In genomic region chr6:26476893-26477292, GRCh38 we compare ENCODE assay signal across 17 cellular contexts. TPM values are rescaled to one million over a fixed set of nuclear protein-coding genes. Genes with fewer than 3 reads are reported as not detected.
DNase-seq lines count a peak whose midpoint lies in the region; ATAC-seq and TF ChIP-seq lines count a peak whose summit lies in the region.
"Had no signal": no experiment of that assay in that cellular context is flagged by ENCODE, and none has a peak within 500 bp of the region (broad histone marks: within the 10 kb centered on the region; RNA-seq: fewer than 3 reads in every experiment).

No MANE protein-coding gene starts in this region.

- H3K23ac ChIP-seq in mesendoderm (ENCODE audit: low read length), result no peak overlapping the region

- peaks cover 0 to 8% of the 10 kb centered on the region in 2 donors for H3K36me3 Mint-ChIP-seq in CD4-positive, alpha-beta memory T cell
- peaks cover 5% of the 10 kb centered on the region for H3K36me3 Mint-ChIP-seq in activated T-helper 17 cell treated with anti-CD3 and anti-CD28 coated beads, Interleukin-2, amount 50 U/mL, for 72 hours (ENCODE audit: low read depth)
- no peaks in the 10 kb centered on the region for H3K36me3 Mint-ChIP-seq in natural killer cell
- H3K36me3 Mint-ChIP-seq in nephron progenitor cell (ENCODE audit: low read depth), result peaks cover 18% of the 10 kb centered on the region

- DNase-seq in CD4-positive, alpha-beta memory T cell, result no peak
- DNase-seq in KBM-7, result peak; percentile 63
- DNase-seq in natural killer cell, result no peak
- DNase-seq in GM10248 (ENCODE audit: extremely low spot score), result no peak
- no peak for DNase-seq in nephron progenitor cell
- no peak for DNase-seq in mesendoderm
- DNase-seq: heart right ventricle, NCI-H1105, NCI-H526, psoas muscle had no signal

- H2AK5ac ChIP-seq in mesendoderm (ENCODE audit: low read length), result no peak overlapping the region

- peaks cover 0 to 3% (median 0%) of the 10 kb centered on the region in 8 donors for H3K9me3 Mint-ChIP-seq in CD4-positive, alpha-beta memory T cell
- H3K9me3 Mint-ChIP-seq in activated T-helper 17 cell treated with anti-CD3 and anti-CD28 coated beads, Interleukin-2, amount 50 U/mL, for 72 hours, result no peaks in the 10 kb centered on the region
- H3K9me3 Mint-ChIP-seq in natural killer cell (no peaks in the 10 kb centered on the region), nephron progenitor cell (peaks cover 26% of the 10 kb centered on the region)

- H3K27me3 Mint-ChIP-seq in CD4-positive, alpha-beta memory T cell, result no peaks in the 10 kb centered on the region
- H3K27me3 Mint-ChIP-seq in activated T-helper 17 cell treated with anti-CD3 and anti-CD28 coated beads, Interleukin-2, amount 50 U/mL, for 72 hours, result no peaks in the 10 kb centered on the region
- H3K27me3 Mint-ChIP-seq in natural killer cell (ENCODE audit: low read depth in 2 of 2) (no peaks in the 10 kb centered on the region), nephron progenitor cell (ENCODE audit: low read depth, poor library complexity) (peaks cover 10% of the 10 kb centered on the region)

- H4K8ac ChIP-seq in mesendoderm (ENCODE audit: low read depth, low read length), result no peak overlapping the region

- no peaks in the 10 kb centered on the region for H3K79me2 ChIP-seq in mesendoderm (ENCODE audit: control insufficient read depth, insufficient read depth, low read length)

- H3K4me3 ChIP-seq in CD4-positive, alpha-beta memory T cell (ENCODE audit: low read length in 2 of 2), result no peak overlapping the region
- no peak overlapping the region for H3K4me3 ChIP-seq in mesendoderm (ENCODE audit: low read length)
- H3K4me3 ChIP-seq: ascending aorta, heart right ventricle, lung, psoas muscle, SJSA1 had no signal

- ATAC-seq in activated T-helper 17 cell treated with anti-CD3 and anti-CD28 coated beads, Interleukin-2, amount 50 U/mL, for 72 hours (replicated peaks), result no peak
- ATAC-seq in natural killer cell (no peak), GM19463 (IDR thresholded peaks at IDR 0.05; ENCODE audit: unreplicated experiment) (no peak)
- ATAC-seq: heart right ventricle, psoas muscle had no signal

- no CpG with 5 or more reads among the region's 4 CpGs for WGBS in mesendoderm (ENCODE audit: extremely low coverage, insufficient coverage, low lambda C conversion rate)

- H2BK5ac ChIP-seq in mesendoderm (ENCODE audit: low read length), result no peak overlapping the region

- H3K4me1 Mint-ChIP-seq in CD4-positive, alpha-beta memory T cell, result peaks cover 33 to 72% (median 50%) of the 10 kb centered on the region in 4 donors
- H3K4me1 Mint-ChIP-seq in activated T-helper 17 cell treated with anti-CD3 and anti-CD28 coated beads, Interleukin-2, amount 50 U/mL, for 72 hours, result peaks cover 13% of the 10 kb centered on the region
- H3K4me1 Mint-ChIP-seq in natural killer cell, result peaks cover 30 to 32% of the 10 kb centered on the region in 2 donors
- H3K4me1 Mint-ChIP-seq in nephron progenitor cell, result peaks cover 43% of the 10 kb centered on the region

- no peak overlapping the region for H3K56ac ChIP-seq in mesendoderm (ENCODE audit: low read length)

- H3K27me3 ChIP-seq in CD4-positive, alpha-beta memory T cell (ENCODE audit: insufficient read depth, low read length), result no peaks in the 10 kb centered on the region
- H3K27me3 ChIP-seq in mesendoderm (ENCODE audit: insufficient read depth, low read length, poor library complexity), result no peaks in the 10 kb centered on the region
- H3K27me3 ChIP-seq: ascending aorta, heart right ventricle, SJSA1 had no signal

- H3K9me3 ChIP-seq in CD4-positive, alpha-beta memory T cell (ENCODE audit: control insufficient read depth in 1 of 2, low read length in 2 of 2), result no peaks in the 10 kb centered on the region
- H3K9me3 ChIP-seq: ascending aorta had no signal

- no peak for TF ChIP-seq CTCF in natural killer cell (IDR thresholded peaks at IDR 0.05)
- no peak for TF ChIP-seq CTCF in GM10248 (IDR thresholded peaks at IDR 0.05; ENCODE audit: control extremely low read depth, extremely low read depth, low read depth, missing control alignments)
- TF ChIP-seq CTCF in nephron progenitor cell (IDR thresholded peaks at IDR 0.05), result no peak

- no peak overlapping the region for H2BK15ac ChIP-seq in mesendoderm (replicated peaks; ENCODE audit: low read depth)

- H3K4me3 Mint-ChIP-seq in CD4-positive, alpha-beta memory T cell, result peak overlapping the region in 4 of 8 donors; percentile 23 to 84 (median 42)
- H3K4me3 Mint-ChIP-seq in activated T-helper 17 cell treated with anti-CD3 and anti-CD28 coated beads, Interleukin-2, amount 50 U/mL, for 72 hours, result peak overlapping the region; percentile 10
- H3K4me3 Mint-ChIP-seq in natural killer cell (peak overlapping the region; percentile 15), nephron progenitor cell (no peak overlapping the region)

- intact Hi-C loops in CD4-positive, alpha-beta memory T cell (cut with micrococcal nuclease), result no loop called here
- intact Hi-C loops in natural killer cell (cut with micrococcal nuclease), result no loop called here

- CTCF ChIA-PET in CD4-positive, alpha-beta memory T cell (lab: Charles Lee; ENCODE audit: partially characterized antibody), result interaction anchor here (0.6 to 1.5 kb wide), 6 partner anchors 12 to 1627 kb away, joined by 3 read pairs; no protein-coding TSS in a partner anchor
- CTCF ChIA-PET in GM10248 (lab: Yijun Ruan, JAX), result interaction anchor here (0.9 to 1.5 kb wide), 4 partner anchors 8 to 45 kb away, joined by 3 to 5 read pairs (median 3); no protein-coding TSS in a partner anchor

- no peak overlapping the region for H3K4ac ChIP-seq in mesendoderm (ENCODE audit: low read depth, low read length)

- peak overlapping the region; percentile 81 for H3K27ac ChIP-seq in CD4-positive, alpha-beta memory T cell (ENCODE audit: low read depth, low read length)
- H3K27ac ChIP-seq in mesendoderm (ENCODE audit: low read depth, low read length), result no peak overlapping the region
- H3K27ac ChIP-seq: psoas muscle had no signal

- no peak overlapping the region for H3K18ac ChIP-seq in mesendoderm (ENCODE audit: low read length)

- H3K9ac ChIP-seq in mesendoderm (ENCODE audit: low read length), result no peak overlapping the region

- no peaks in the 10 kb centered on the region for H3K79me1 ChIP-seq in mesendoderm (ENCODE audit: low read length)

- POLR2A ChIA-PET in CD4-positive, alpha-beta memory T cell (lab: Charles Lee; ENCODE audit: partially characterized antibody), result interaction anchor here (0.7 to 6.1 kb wide), 7 partner anchors 8 to 281 kb away, joined by 3 to 108 read pairs (median 5); partner anchors contain the start of genes BTN3A3 and HMGN4
- POLR2A ChIA-PET in GM10248 (lab: Yijun Ruan, JAX), result no interaction called here

- in situ Hi-C loops in KBM-7 (cut with MboI; ENCODE audit: low pct_unique_long_range_greater_than_20kb, low sequenced_read_pairs), result no loop called here

- H4K5ac ChIP-seq in mesendoderm (ENCODE audit: low read length), result no peak overlapping the region

- peaks cover 52% of the 10 kb centered on the region for H3K4me1 ChIP-seq in CD4-positive, alpha-beta memory T cell (ENCODE audit: insufficient read depth, low read length)
- H3K4me1 ChIP-seq in mesendoderm (ENCODE audit: control insufficient read depth, low read depth, low read length), result peaks cover 5% of the 10 kb centered on the region
- H3K4me1 ChIP-seq: psoas muscle had no signal

- no peaks in the 10 kb centered on the region for H3K36me3 ChIP-seq in CD4-positive, alpha-beta memory T cell (ENCODE audit: insufficient read depth, low read length)
- H3K36me3 ChIP-seq in mesendoderm (ENCODE audit: control insufficient read depth, insufficient read depth, low read length), result no peaks in the 10 kb centered on the region
- H3K36me3 ChIP-seq: ascending aorta, heart right ventricle, SJSA1 had no signal

- H3K27ac Mint-ChIP-seq in CD4-positive, alpha-beta memory T cell, result peak overlapping the region; percentile 49 to 100 (median 99)
- H3K27ac Mint-ChIP-seq in activated T-helper 17 cell treated with anti-CD3 and anti-CD28 coated beads, Interleukin-2, amount 50 U/mL, for 72 hours, result peak overlapping the region; percentile 71
- H3K27ac Mint-ChIP-seq in natural killer cell (peak overlapping the region; percentile 94 to 99), nephron progenitor cell (no peak overlapping the region)

- H3K4me2 ChIP-seq in mesendoderm (ENCODE audit: low read length), result no peak overlapping the region

- H2BK120ac ChIP-seq in mesendoderm (ENCODE audit: low read depth, low read length), result no peak overlapping the region

RNA-seq across cellular contexts. Expression of gene BTN2A1, which starts 19.1 kb away (rescaled TPM):
- total RNA-seq in CD4-positive, alpha-beta memory T cell, result 10 to 100 TPM; 57.0 to 62.8 TPM
- polyA plus RNA-seq in CD4-positive, alpha-beta memory T cell, result 10 to 100 TPM; 10.9 to 15.9 TPM
- 10 to 100 TPM; 26.1 to 36.3 TPM for total RNA-seq in activated T-helper 17 cell treated with anti-CD3 and anti-CD28 coated beads, Interleukin-2, amount 50 U/mL, for 72 hours
- 10 to 100 TPM; 33.8 to 51.2 (median 43.3) TPM for total RNA-seq in natural killer cell
- polyA plus RNA-seq in mesendoderm (2013, experiment 1 of 2), result 8.8 TPM
- polyA plus RNA-seq in mesendoderm (2013, experiment 2 of 2), result 8.8 TPM

RNA-seq across cellular contexts. Expression of gene BTN1A1, which starts 23.2 kb away (rescaled TPM):
- total RNA-seq in CD4-positive, alpha-beta memory T cell, result not detected
- under 1 TPM in 1 of 2 donors, not detected in 1; 0.08 TPM for polyA plus RNA-seq in CD4-positive, alpha-beta memory T cell
- under 1 TPM in 1 of 2 donors, not detected in 1; 0.21 TPM for total RNA-seq in activated T-helper 17 cell treated with anti-CD3 and anti-CD28 coated beads, Interleukin-2, amount 50 U/mL, for 72 hours
- total RNA-seq in natural killer cell, result not detected
- polyA plus RNA-seq in mesendoderm (2013, experiment 1 of 2), result 0.08 TPM
- polyA plus RNA-seq in mesendoderm (2013, experiment 2 of 2), result 0.07 TPM
- total RNA-seq: ascending aorta, endothelial cell of umbilical vein, heart right ventricle, psoas muscle, SJSA1, subcutaneous adipose tissue had no signal
- polyA plus RNA-seq: endothelial cell of umbilical vein, heart right ventricle, psoas muscle had no signal

RNA-seq across cellular contexts. Expression of gene BTN3A3, which starts 36.6 kb away (rescaled TPM):
- 100 to 1,000 TPM; 211 to 215 TPM for total RNA-seq in CD4-positive, alpha-beta memory T cell
- 10 to 100 TPM; 72.7 to 72.9 TPM for polyA plus RNA-seq in CD4-positive, alpha-beta memory T cell
- total RNA-seq in activated T-helper 17 cell treated with anti-CD3 and anti-CD28 coated beads, Interleukin-2, amount 50 U/mL, for 72 hours, result 10 to 100 TPM; 31.1 to 77.1 TPM
- 100 to 1,000 TPM in 2 of 3 donors, 10 to 100 TPM in 1; 88.1 to 154 (median 142) TPM for total RNA-seq in natural killer cell
- polyA plus RNA-seq in mesendoderm (2013, experiment 1 of 2), result 0.13 TPM
- 0.15 TPM for polyA plus RNA-seq in mesendoderm (2013, experiment 2 of 2)
